Comparison of ENCODE assay signal across 1 cellular context in genomic region chr16:67935402-67936123, GRCh38.
TF ChIP-seq lines count a peak whose summit lies in the region.

No MANE protein-coding gene starts in this region.

TF ChIP-seq in HepG2, 621 proteins besides CTCF, POLR2A, EP300 and RAD21 (continued from another document and continues in another):
- TF ChIP-seq ZFP91 (CRISPR knock-in tag; IDR thresholded peaks at IDR 0.05; ENCODE audit: borderline replicate concordance) (peak; percentile 95), MIER2 (CRISPR knock-in tag; IDR thresholded peaks at IDR 0.05) (no peak), BRCA1 (CRISPR knock-in tag; IDR thresholded peaks at IDR 0.05) (peak; percentile 79; the same call in 1 of the 2 replicates), MEF2D (CRISPR knock-in tag; IDR thresholded peaks at IDR 0.05) (peak; percentile 78), DMTF1 (CRISPR knock-in tag; IDR thresholded peaks at IDR 0.05) (peak; percentile 82; the same call in 1 of the 2 replicates), ONECUT2 (CRISPR knock-in tag; IDR thresholded peaks at IDR 0.05) (no peak), ZNF383 (CRISPR knock-in tag; IDR thresholded peaks at IDR 0.05; ENCODE audit: borderline replicate concordance) (peak; percentile 94; the same call in 1 of the 2 replicates), RXRB (CRISPR knock-in tag; IDR thresholded peaks at IDR 0.05; ENCODE audit: borderline replicate concordance) (peak; percentile 65), TFAP4 (IDR thresholded peaks at IDR 0.05; ENCODE audit: borderline replicate concordance, low read depth) (peak; percentile 78; the same call in 1 of the 2 replicates), ZNF563 (CRISPR knock-in tag; IDR thresholded peaks at IDR 0.05) (peak; percentile 83), E2F2 (CRISPR knock-in tag; IDR thresholded peaks at IDR 0.05; ENCODE audit: borderline replicate concordance) (peak; percentile 76; the same call in 1 of the 2 replicates), RCOR2 (CRISPR knock-in tag; IDR thresholded peaks at IDR 0.05) (0 out of 2 replicates have a peak, but pooled peaks have one; percentile 67), FOXO4 (CRISPR knock-in tag; conservative IDR thresholded peaks at IDR 0.05) (no peak), STAT5B (CRISPR knock-in tag; IDR thresholded peaks at IDR 0.05) (peak; percentile 55; the same call in 1 of the 2 replicates), KDM2A (CRISPR knock-in tag; IDR thresholded peaks at IDR 0.05; ENCODE audit: borderline replicate concordance, low read depth) (peak; percentile 99), KDM5A (IDR thresholded peaks at IDR 0.05; ENCODE audit: borderline replicate concordance, low read length) (peak; percentile 92), GLI4 (CRISPR knock-in tag; IDR thresholded peaks at IDR 0.05; ENCODE audit: borderline replicate concordance) (no peak; the same call in 1 of the 2 replicates), ZNF614 (CRISPR knock-in tag; IDR thresholded peaks at IDR 0.05; ENCODE audit: borderline replicate concordance) (peak; percentile 57; the same call in 1 of the 2 replicates), CENPX (CRISPR knock-in tag; IDR thresholded peaks at IDR 0.05) (no peak), GLMP (CRISPR knock-in tag; IDR thresholded peaks at IDR 0.05; ENCODE audit: borderline replicate concordance) (no peak), ZFP37 (CRISPR knock-in tag; IDR thresholded peaks at IDR 0.05; ENCODE audit: borderline replicate concordance) (peak; percentile 80; the same call in 1 of the 2 replicates), MZF1 (CRISPR knock-in tag; IDR thresholded peaks at IDR 0.05; ENCODE audit: borderline replicate concordance) (no peak; the same call in 1 of the 2 replicates), CBFB (CRISPR knock-in tag; IDR thresholded peaks at IDR 0.05) (peak; percentile 15; the same call in 1 of the 2 replicates), PBX2 (CRISPR knock-in tag; IDR thresholded peaks at IDR 0.05) (peak; percentile 87), ELF1 (CRISPR knock-in tag; IDR thresholded peaks at IDR 0.05) (peak; percentile 93), ZNF598 (CRISPR knock-in tag; IDR thresholded peaks at IDR 0.05; ENCODE audit: borderline replicate concordance) (peak; percentile 97; the same call in 1 of the 2 replicates), ZNF225 (CRISPR knock-in tag; IDR thresholded peaks at IDR 0.05) (peak; percentile 68; the same call in 1 of the 2 replicates), POGZ (CRISPR knock-in tag; IDR thresholded peaks at IDR 0.05) (peak; percentile 66), ZNF576 (CRISPR knock-in tag; IDR thresholded peaks at IDR 0.05) (no peak; the same call in 1 of the 2 replicates), ZNF263 (CRISPR knock-in tag; IDR thresholded peaks at IDR 0.05) (0 out of 2 replicates have a peak, but pooled peaks have one; percentile 13), GABPB1 (CRISPR knock-in tag; IDR thresholded peaks at IDR 0.05) (peak; percentile 97), CBX2 (IDR thresholded peaks at IDR 0.05; ENCODE audit: low read depth, low read length) (no peak), CBX2 (CRISPR knock-in tag; IDR thresholded peaks at IDR 0.05; ENCODE audit: low read depth) (no peak), ZNF224 (CRISPR knock-in tag; IDR thresholded peaks at IDR 0.05) (peak; percentile 48; the same call in 1 of the 2 replicates), PREB (CRISPR knock-in tag; IDR thresholded peaks at IDR 0.05) (peak; percentile 91; the same call in 1 of the 2 replicates), HIVEP1 (CRISPR knock-in tag; IDR thresholded peaks at IDR 0.05) (peak; percentile 85), HES4 (CRISPR knock-in tag; IDR thresholded peaks at IDR 0.05; ENCODE audit: borderline replicate concordance) (peak; percentile 98), ZBTB46 (CRISPR knock-in tag; IDR thresholded peaks at IDR 0.05; ENCODE audit: borderline replicate concordance) (peak; percentile 94; the same call in 1 of the 2 replicates), ZNF781 (CRISPR knock-in tag; IDR thresholded peaks at IDR 0.05; ENCODE audit: borderline replicate concordance, not compliant biosample characterization) (no peak), KLF15 (CRISPR knock-in tag; IDR thresholded peaks at IDR 0.05; ENCODE audit: borderline replicate concordance) (peak; percentile 41; the same call in 1 of the 2 replicates), CENPT (CRISPR knock-in tag; IDR thresholded peaks at IDR 0.05; ENCODE audit: low read depth) (no peak; the same call in 1 of the 2 replicates), AHDC1 (CRISPR knock-in tag; IDR thresholded peaks at IDR 0.05; ENCODE audit: borderline replicate concordance) (no peak)
